In genomic region chr17:17120294-17120693, GRCh38 we compare ENCODE assay signal across 10 cellular contexts.
DNase-seq lines count a peak whose midpoint lies in the region; ATAC-seq, FAIRE-seq and TF ChIP-seq lines count a peak whose summit lies in the region.
"Had no signal": no experiment of that assay in that cellular context is flagged by ENCODE, and none has a peak within 500 bp of the region (broad histone marks: within the 10 kb centered on the region; RNA-seq: fewer than 3 reads in every experiment).

No MANE protein-coding gene starts in this region.

- FAIRE-seq in K562 (lab: Jason Lieb, UNC) (no peak), GM12891 (lab: Jason Lieb, UNC) (no peak)
- FAIRE-seq: A204.1 had no signal

- no peaks in the 10 kb centered on the region for H3K9me1 ChIP-seq in K562 (ENCODE audit: control insufficient read depth, insufficient read depth, low read length)

- H3K36me3 Mint-ChIP-seq in activated CD4-positive, alpha-beta T cell treated with anti-CD3 and anti-CD28 coated beads, Interleukin-2, amount 10 ng/mL, durations not matched to agents 24 days and 14 days (ENCODE audit: low read depth) = peaks cover 4% of the 10 kb centered on the region

- in situ Hi-C loops in K562 (cut with MboI) = loop anchor here (10.0 kb wide), 1 partner anchor 115 kb away; no protein-coding TSS in a partner anchor

- H3K4me3 ChIP-seq in K562 = no peak overlapping the region
- no peak overlapping the region for H3K4me3 ChIP-seq in thyroid gland (replicated peaks in 1 of 3)
- H3K4me3 ChIP-seq: ovary had no signal

- no peaks in the 10 kb centered on the region for H3K9me3 Mint-ChIP-seq in activated CD4-positive, alpha-beta T cell treated with anti-CD3 and anti-CD28 coated beads, Interleukin-2, amount 10 ng/mL, durations not matched to agents 24 days and 14 days

- H4K20me1 ChIP-seq in K562 (replicated peaks; ENCODE audit: control insufficient read depth, insufficient read depth, low read length) = peaks cover 11% of the 10 kb centered on the region; the same call in 1 of the 2 replicates

- intact Hi-C loops in activated CD4-positive, alpha-beta T cell treated with anti-CD3 and anti-CD28 coated beads, Interleukin-2, amount 10 ng/mL, durations not matched to agents 24 days and 14 days (cut with micrococcal nuclease) = no loop called here
- intact Hi-C loops in K562 (cut with micrococcal nuclease) = no loop called here
- intact Hi-C loops in thyroid gland (cut with DNase I) = no loop called here

- no peak for TF ChIP-seq EP300 in K562 (IDR thresholded peaks at IDR 0.05; ENCODE audit: low read length)

- TF ChIP-seq POLR2A in K562 (conservative IDR thresholded peaks at IDR 0.05) (no peak), thyroid gland (IDR thresholded peaks at IDR 0.05) (no peak), GM12891 (IDR thresholded peaks at IDR 0.05; ENCODE audit: low read depth, low read length) (no peak)

- H3K9me3 ChIP-seq in K562 (replicated peaks; ENCODE audit: control insufficient read depth, insufficient read depth, low read depth, low read length) (no peaks in the 10 kb centered on the region), thyroid gland (no peaks in the 10 kb centered on the region)
- H3K9me3 ChIP-seq: ovary had no signal

- CTCF ChIA-PET in K562 (lab: Yijun Ruan, JAX; ENCODE audit: low intra/inter-chr PET ratio) = no interaction called here

- no peak for DNase-seq in activated CD4-positive, alpha-beta T cell treated with anti-CD3 and anti-CD28 coated beads, Interleukin-2, amount 10 ng/mL, durations not matched to agents 24 days and 14 days
- DNase-seq in activated CD4-positive, alpha-beta T cell treated with anti-CD3 and anti-CD28 coated beads for 48 hours = no peak
- DNase-seq in K562 (ENCODE audit: extremely low read depth in 1 of 4, low spot score in 3 of 4) (peak in 2 of 4 experiments; percentile 11 to 22), left lobe of liver (ENCODE audit: low spot score) (no peak), thyroid gland (no peak), cortex of kidney (lab: John Stamatoyannopoulos, UW) (no peak), GM12891 (ENCODE audit: insufficient read length, low spot score) (no peak)

- no peak overlapping the region for H3K4me2 ChIP-seq in K562 (ENCODE audit: insufficient read depth, low read length)

- H2AFZ ChIP-seq in K562 (ENCODE audit: low read depth, low read length) = no peak overlapping the region

- BruUV-seq in K562 (replicated peaks; lab: Mats Ljungman, UMichigan) = no TSS peak

- TF ChIP-seq RAD21 in K562 (CRISPR knock-in tag; conservative IDR thresholded peaks at IDR 0.05 in 1 of 2, IDR thresholded peaks at IDR 0.05 in 1 of 2) = no peak

- H3K4me1 Mint-ChIP-seq in activated CD4-positive, alpha-beta T cell treated with anti-CD3 and anti-CD28 coated beads, Interleukin-2, amount 10 ng/mL, durations not matched to agents 24 days and 14 days = peaks cover 65% of the 10 kb centered on the region

- H3K27me3 Mint-ChIP-seq in activated CD4-positive, alpha-beta T cell treated with anti-CD3 and anti-CD28 coated beads, Interleukin-2, amount 10 ng/mL, durations not matched to agents 24 days and 14 days = no peaks in the 10 kb centered on the region

- no peak overlapping the region for H3K9ac ChIP-seq in K562 (ENCODE audit: insufficient read depth in 1 of 2, low read depth in 2 of 2, low read length in 2 of 2)

- WGBS in K562 (ENCODE audit: insufficient coverage, low coverage, missing lambda C conversion rate) = 23% methylated on average over 3 of the region's 4 CpGs
- WGBS in thyroid gland, 2 donors = 63 to 73% methylated on average over 4 of the region's 4 CpGs

- POLR2A ChIA-PET in K562 (lab: Yijun Ruan, JAX) = interaction anchor here (0.6 to 1.0 kb wide), 4 partner anchors 8 to 226 kb away, joined by 3 to 5 read pairs (median 3); no protein-coding TSS in a partner anchor

- H3K27ac ChIP-seq in K562 (ENCODE audit: extremely low read depth, low read depth, low read length) (no peak overlapping the region), thyroid gland (peak overlapping the region in 2 of 3 donors; percentile 19 to 46)

- H3K36me3 ChIP-seq in K562 (ENCODE audit: control insufficient read depth, insufficient read depth, low read length) = no peaks in the 10 kb centered on the region
- no peaks in the 10 kb centered on the region for H3K36me3 ChIP-seq in thyroid gland
- H3K36me3 ChIP-seq: ovary had no signal

- no peak for TF ChIP-seq CTCF in K562 (IDR thresholded peaks at IDR 0.05 in 2 of 3, conservative IDR thresholded peaks at IDR 0.05 in 1 of 3; ENCODE audit: insufficient read depth in 2 of 3, low read depth in 1 of 3, low read length in 3 of 3)
- no peak for TF ChIP-seq CTCF in thyroid gland (IDR thresholded peaks at IDR 0.05)

- peak overlapping the region; percentile 34 for H3K4me3 Mint-ChIP-seq in activated CD4-positive, alpha-beta T cell treated with anti-CD3 and anti-CD28 coated beads, Interleukin-2, amount 10 ng/mL, durations not matched to agents 24 days and 14 days

- no peaks in the 10 kb centered on the region for H3K27me3 ChIP-seq in K562 (ENCODE audit: control insufficient read depth in 2 of 2, insufficient read depth in 2 of 2, low read length in 2 of 2)
- no peaks in the 10 kb centered on the region for H3K27me3 ChIP-seq in thyroid gland
- H3K27me3 ChIP-seq: ovary had no signal

- H3K79me2 ChIP-seq in K562 (ENCODE audit: control insufficient read depth, insufficient read depth, low read length) = no peaks in the 10 kb centered on the region

- H3K4me1 ChIP-seq in K562 (replicated peaks in 1 of 2; ENCODE audit: control insufficient read depth in 2 of 2, insufficient read depth in 2 of 2, low read length in 2 of 2) = peaks cover 4 to 8% of the 10 kb centered on the region in 2 experiments; a peak in 4 of 5 replicates
- peaks cover 31 to 57% of the 10 kb centered on the region in 2 donors for H3K4me1 ChIP-seq in thyroid gland

- H3K27ac Mint-ChIP-seq in activated CD4-positive, alpha-beta T cell treated with anti-CD3 and anti-CD28 coated beads, Interleukin-2, amount 10 ng/mL, durations not matched to agents 24 days and 14 days = peak overlapping the region; percentile 93

- peak; percentile 65 for ATAC-seq in K562
- peak; percentile 18 for ATAC-seq in left lobe of liver
- ATAC-seq in HG02973 (IDR thresholded peaks at IDR 0.05; ENCODE audit: unreplicated experiment) = no peak

TF ChIP-seq in K562, 482 proteins besides CTCF, POLR2A, EP300 and RAD21 (continues in another document):
- TF ChIP-seq ZBTB8A (IDR thresholded peaks at IDR 0.05; ENCODE audit: partially characterized antibody) (no peak), BHLHE40 (IDR thresholded peaks at IDR 0.05; ENCODE audit: low read length) (no peak), ZNF696 (CRISPR knock-in tag; conservative IDR thresholded peaks at IDR 0.05) (no peak), SMAD2 (IDR thresholded peaks at IDR 0.05; ENCODE audit: low read depth, low read length) (no peak), HBP1 (CRISPR knock-in tag; IDR thresholded peaks at IDR 0.05) (no peak), NCOA6 (IDR thresholded peaks at IDR 0.05) (no peak), POLR2AphosphoS5 (IDR thresholded peaks at IDR 0.05; ENCODE audit: control insufficient read depth, insufficient read depth, low read depth, low read length) (no peak), ARID1B (IDR thresholded peaks at IDR 0.05) (no peak), TEAD1 (CRISPR knock-in tag; IDR thresholded peaks at IDR 0.05) (no peak), GATA2 (CRISPR knock-in tag; IDR thresholded peaks at IDR 0.05) (no peak), ZNF57 (CRISPR knock-in tag; IDR thresholded peaks at IDR 0.05) (no peak), ZBTB7A (IDR thresholded peaks at IDR 0.05; ENCODE audit: borderline replicate concordance, control insufficient read depth, low read depth, low read length) (no peak), SMARCA4 (IDR thresholded peaks at IDR 0.05) (no peak)

TF ChIP-seq in GM12891, 5 proteins besides CTCF, POLR2A, EP300 and RAD21:
- TF ChIP-seq POU2F2 (IDR thresholded peaks at IDR 0.05; ENCODE audit: low read depth, low read length) (no peak), PAX5 (IDR thresholded peaks at IDR 0.05; ENCODE audit: insufficient read depth, low read length, severe bottlenecking) (no peak), TAF1 (IDR thresholded peaks at IDR 0.05; ENCODE audit: low read depth, low read length) (no peak), SPI1 (IDR thresholded peaks at IDR 0.05; ENCODE audit: low read depth, low read length) (no peak), POLR2AphosphoS5 (IDR thresholded peaks at IDR 0.05; ENCODE audit: low read depth, low read length) (no peak)
TF ChIP-seq in GM12891: peak in this region for 0.
